In genomic region chr6:85593438-85594196, GRCh38 we compare ENCODE assay signal across 8 cellular contexts. TPM values are rescaled to one million over a fixed set of nuclear protein-coding genes. Genes with fewer than 3 reads are reported as not detected.
DNase-seq lines count a peak whose midpoint lies in the region; ATAC-seq and TF ChIP-seq lines count a peak whose summit lies in the region.

SNX14 (minus strand) TSS chr6:85593858; CDS start chr6:85593718, 140 bp downstream.

- H3K4me1 Mint-ChIP-seq in activated B cell treated with CpG ODN at 0.5 μM for 24 hours: peaks cover 47% of the 10 kb centered on the region
- H3K4me1 Mint-ChIP-seq in immature natural killer cell: peaks cover 47 to 60% of the 10 kb centered on the region in 2 donors

- H3K27me3 Mint-ChIP-seq in activated B cell treated with CpG ODN at 0.5 μM for 24 hours (no peaks in the 10 kb centered on the region), immature natural killer cell (ENCODE audit: low read depth in 3 of 3) (peaks cover 9 to 17% (median 13%) of the 10 kb centered on the region in 3 donors)

- H3K9me3 Mint-ChIP-seq in activated B cell treated with CpG ODN at 0.5 μM for 24 hours (no peaks in the 10 kb centered on the region), immature natural killer cell (no peaks in the 10 kb centered on the region)

- H3K4me3 ChIP-seq in AG09309 (ENCODE audit: control insufficient read depth, low read depth, low read length) (peak within 1 kb of the TSS; percentile 82), cardiac fibroblast (replicated peaks in 1 of 2; ENCODE audit: low read depth in 2 of 2, low read length in 2 of 2) (peak within 1 kb of the TSS; percentile 87 to 93)

- H3K36me3 Mint-ChIP-seq in activated B cell treated with CpG ODN at 0.5 μM for 24 hours (ENCODE audit: low read depth): peaks cover 24% of the 10 kb centered on the region
- H3K36me3 Mint-ChIP-seq in immature natural killer cell: peaks cover 6 to 8% (median 6%) of the 10 kb centered on the region in 3 donors

- H3K4me3 Mint-ChIP-seq in activated B cell treated with CpG ODN at 0.5 μM for 24 hours (peak within 1 kb of the TSS; percentile 99), immature natural killer cell (peak within 1 kb of the TSS; percentile 94 to 98 (median 96))

- peak within 1 kb of the TSS; percentile 98 for H3K27ac Mint-ChIP-seq in activated B cell treated with CpG ODN at 0.5 μM for 24 hours
- peak within 1 kb of the TSS; percentile 93 to 98 (median 96) for H3K27ac Mint-ChIP-seq in immature natural killer cell

- POLR2A ChIA-PET in activated B cell treated with CpG ODN at 0.5 μM for 24 hours (lab: Charles Lee): interaction anchor here (0.8 to 9.2 kb wide), 8 partner anchors 48 to 144 kb away, joined by 3 to 127 read pairs (median 11); partner anchors contain the start of genes NT5E and SYNCRIP

- intact Hi-C loops in activated B cell treated with CpG ODN at 0.5 μM for 24 hours (cut with micrococcal nuclease): loop anchor here (1.0 to 2.0 kb wide), 7 partner anchors 13 to 1737 kb away; partner anchors contain the start of genes NT5E and ZNF292

- DNase-seq in AG09309 (ENCODE audit: low read depth) (peak; percentile 82), NCI-H2227 treated with DMSO at 0.1 percent for 48 hours (lab: John Stamatoyannopoulos, UW) (peak; percentile 75), activated B cell treated with CpG ODN at 0.5 μM for 24 hours (peak; percentile 82), cardiac fibroblast (ENCODE audit: low read depth in 2 of 2) (peak; percentile 96 to 98), immature natural killer cell (peak; percentile 87 to 90 (median 88)), smooth muscle cell of the brain vasculature (ENCODE audit: low read depth, low spot score) (peak; percentile 67)

- TF ChIP-seq CTCF in AG09309 (IDR thresholded peaks at IDR 0.05; ENCODE audit: control insufficient read depth, insufficient read depth, low read depth, low read length, missing control alignments): no peak
- no peak for TF ChIP-seq CTCF in activated B cell treated with CpG ODN at 0.5 μM for 24 hours (IDR thresholded peaks at IDR 0.05)
- TF ChIP-seq CTCF in cardiac fibroblast (IDR thresholded peaks at IDR 0.05; ENCODE audit: low read depth, low read length): no peak

- CTCF ChIA-PET in activated B cell treated with CpG ODN at 0.5 μM for 24 hours (lab: Charles Lee): interaction anchor here (0.8 to 2.0 kb wide), 3 partner anchors 45 to 85 kb away, joined by 3 to 6 read pairs (median 5); no protein-coding TSS in a partner anchor

- ATAC-seq in GM18907 (IDR thresholded peaks at IDR 0.05; ENCODE audit: unreplicated experiment) (peak; percentile 91), HG03139 (IDR thresholded peaks at IDR 0.05; ENCODE audit: unreplicated experiment) (peak; percentile 86), activated B cell treated with CpG ODN at 0.5 μM for 24 hours (ENCODE audit: low read depth) (peak; percentile 87)

RNA-seq across cellular contexts. Expression of gene SNX14, which starts in this region (rescaled TPM):
- total RNA-seq in activated B cell treated with CpG ODN at 0.5 μM for 24 hours: 61.6 and 70.8 TPM in 2 replicates
- polyA plus RNA-seq in immature natural killer cell: 10 to 100 TPM; 49.0 to 83.1 (median 67.1) TPM

Comparison
In these comparisons a context has a peak if more than half of its experiments do, and no peak if none do; other contexts are left out.
1. Peak in every context shown above with its lines: DNase-seq, ATAC-seq and H3K4me3 ChIP-seq.